ENCODE assay signal across 1 cellular context in the genomic region with DNA sequence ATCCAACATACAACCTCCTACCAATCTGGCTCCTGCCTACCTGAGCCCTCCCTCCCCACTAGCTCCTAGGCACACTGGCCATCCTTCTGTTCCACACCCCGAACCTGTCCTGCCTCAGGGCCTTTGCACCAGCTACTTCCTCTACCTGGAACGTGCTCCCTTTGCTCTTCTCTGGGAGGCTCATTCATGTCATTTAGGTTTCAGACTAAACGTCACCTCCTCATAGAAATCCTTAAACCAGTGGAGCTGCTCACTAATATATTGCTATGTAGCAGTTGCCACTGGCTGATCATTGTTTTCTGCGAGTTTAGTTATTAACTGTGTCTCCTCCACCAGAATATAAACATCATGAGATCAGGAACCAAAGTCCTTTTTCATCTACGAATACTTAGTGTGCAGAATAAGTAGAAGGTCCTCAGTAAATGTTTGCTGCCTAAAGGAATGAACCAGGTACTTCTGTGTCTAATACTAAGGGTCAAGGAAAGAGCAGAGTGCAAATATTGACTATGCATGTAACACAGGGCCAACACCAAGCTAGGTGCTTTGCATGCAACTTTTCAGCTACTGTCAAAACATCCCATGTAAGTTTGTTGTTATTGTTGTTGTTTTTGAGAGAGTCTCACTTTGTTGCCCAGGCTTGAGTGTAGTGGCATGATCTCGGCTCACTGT.
TF ChIP-seq lines count a peak whose summit lies in the region.

No MANE protein-coding gene starts in this region.

TF ChIP-seq in HepG2, 621 proteins besides CTCF, POLR2A, EP300 and RAD21 (continued from another document and continues in another):
- TF ChIP-seq, protein P1, sequence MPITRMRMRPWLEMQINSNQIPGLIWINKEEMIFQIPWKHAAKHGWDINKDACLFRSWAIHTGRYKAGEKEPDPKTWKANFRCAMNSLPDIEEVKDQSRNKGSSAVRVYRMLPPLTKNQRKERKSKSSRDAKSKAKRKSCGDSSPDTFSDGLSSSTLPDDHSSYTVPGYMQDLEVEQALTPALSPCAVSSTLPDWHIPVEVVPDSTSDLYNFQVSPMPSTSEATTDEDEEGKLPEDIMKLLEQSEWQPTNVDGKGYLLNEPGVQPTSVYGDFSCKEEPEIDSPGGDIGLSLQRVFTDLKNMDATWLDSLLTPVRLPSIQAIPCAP (CRISPR knock-in tag; IDR thresholded peaks at IDR 0.05; ENCODE audit: low read depth), result no peak
- TF ChIP-seq SMYD3 (CRISPR knock-in tag; IDR thresholded peaks at IDR 0.05), result peak; percentile 42; the same call in 1 of the 2 replicates
- TF ChIP-seq DNMT1 (CRISPR knock-in tag; IDR thresholded peaks at IDR 0.05), result no peak
- TF ChIP-seq POGZ (CRISPR knock-in tag; IDR thresholded peaks at IDR 0.05), result peak; percentile 88
- no peak for TF ChIP-seq ZNF530 (CRISPR knock-in tag; IDR thresholded peaks at IDR 0.05; ENCODE audit: low read depth)
- TF ChIP-seq, protein P2, sequence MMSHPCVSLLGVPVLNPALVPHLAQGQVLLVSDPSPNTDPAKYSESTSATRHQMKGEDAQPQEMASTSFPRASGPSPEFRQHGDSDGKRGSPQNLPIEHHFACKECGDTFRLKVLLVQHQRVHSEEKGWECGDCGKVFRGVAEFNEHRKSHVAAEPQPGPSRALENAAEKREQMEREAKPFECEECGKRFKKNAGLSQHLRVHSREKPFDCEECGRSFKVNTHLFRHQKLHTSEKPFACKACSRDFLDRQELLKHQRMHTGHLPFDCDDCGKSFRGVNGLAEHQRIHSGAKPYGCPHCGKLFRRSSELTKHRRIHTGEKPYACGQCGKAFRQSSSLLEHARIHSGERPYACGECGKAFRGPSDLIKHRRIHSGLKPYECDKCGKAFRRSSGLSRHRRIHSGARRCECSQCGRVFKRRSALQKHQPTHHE (CRISPR knock-in tag; IDR thresholded peaks at IDR 0.05; ENCODE audit: borderline replicate concordance), result 0 out of 2 replicates have a peak, but pooled peaks have one; percentile 41
- TF ChIP-seq, protein P3, sequence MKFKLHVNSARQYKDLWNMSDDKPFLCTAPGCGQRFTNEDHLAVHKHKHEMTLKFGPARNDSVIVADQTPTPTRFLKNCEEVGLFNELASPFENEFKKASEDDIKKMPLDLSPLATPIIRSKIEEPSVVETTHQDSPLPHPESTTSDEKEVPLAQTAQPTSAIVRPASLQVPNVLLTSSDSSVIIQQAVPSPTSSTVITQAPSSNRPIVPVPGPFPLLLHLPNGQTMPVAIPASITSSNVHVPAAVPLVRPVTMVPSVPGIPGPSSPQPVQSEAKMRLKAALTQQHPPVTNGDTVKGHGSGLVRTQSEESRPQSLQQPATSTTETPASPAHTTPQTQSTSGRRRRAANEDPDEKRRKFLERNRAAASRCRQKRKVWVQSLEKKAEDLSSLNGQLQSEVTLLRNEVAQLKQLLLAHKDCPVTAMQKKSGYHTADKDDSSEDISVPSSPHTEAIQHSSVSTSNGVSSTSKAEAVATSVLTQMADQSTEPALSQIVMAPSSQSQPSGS (CRISPR knock-in tag; IDR thresholded peaks at IDR 0.05), result peak; percentile 67; the same call in 1 of the 2 replicates
- TF ChIP-seq, protein P4, sequence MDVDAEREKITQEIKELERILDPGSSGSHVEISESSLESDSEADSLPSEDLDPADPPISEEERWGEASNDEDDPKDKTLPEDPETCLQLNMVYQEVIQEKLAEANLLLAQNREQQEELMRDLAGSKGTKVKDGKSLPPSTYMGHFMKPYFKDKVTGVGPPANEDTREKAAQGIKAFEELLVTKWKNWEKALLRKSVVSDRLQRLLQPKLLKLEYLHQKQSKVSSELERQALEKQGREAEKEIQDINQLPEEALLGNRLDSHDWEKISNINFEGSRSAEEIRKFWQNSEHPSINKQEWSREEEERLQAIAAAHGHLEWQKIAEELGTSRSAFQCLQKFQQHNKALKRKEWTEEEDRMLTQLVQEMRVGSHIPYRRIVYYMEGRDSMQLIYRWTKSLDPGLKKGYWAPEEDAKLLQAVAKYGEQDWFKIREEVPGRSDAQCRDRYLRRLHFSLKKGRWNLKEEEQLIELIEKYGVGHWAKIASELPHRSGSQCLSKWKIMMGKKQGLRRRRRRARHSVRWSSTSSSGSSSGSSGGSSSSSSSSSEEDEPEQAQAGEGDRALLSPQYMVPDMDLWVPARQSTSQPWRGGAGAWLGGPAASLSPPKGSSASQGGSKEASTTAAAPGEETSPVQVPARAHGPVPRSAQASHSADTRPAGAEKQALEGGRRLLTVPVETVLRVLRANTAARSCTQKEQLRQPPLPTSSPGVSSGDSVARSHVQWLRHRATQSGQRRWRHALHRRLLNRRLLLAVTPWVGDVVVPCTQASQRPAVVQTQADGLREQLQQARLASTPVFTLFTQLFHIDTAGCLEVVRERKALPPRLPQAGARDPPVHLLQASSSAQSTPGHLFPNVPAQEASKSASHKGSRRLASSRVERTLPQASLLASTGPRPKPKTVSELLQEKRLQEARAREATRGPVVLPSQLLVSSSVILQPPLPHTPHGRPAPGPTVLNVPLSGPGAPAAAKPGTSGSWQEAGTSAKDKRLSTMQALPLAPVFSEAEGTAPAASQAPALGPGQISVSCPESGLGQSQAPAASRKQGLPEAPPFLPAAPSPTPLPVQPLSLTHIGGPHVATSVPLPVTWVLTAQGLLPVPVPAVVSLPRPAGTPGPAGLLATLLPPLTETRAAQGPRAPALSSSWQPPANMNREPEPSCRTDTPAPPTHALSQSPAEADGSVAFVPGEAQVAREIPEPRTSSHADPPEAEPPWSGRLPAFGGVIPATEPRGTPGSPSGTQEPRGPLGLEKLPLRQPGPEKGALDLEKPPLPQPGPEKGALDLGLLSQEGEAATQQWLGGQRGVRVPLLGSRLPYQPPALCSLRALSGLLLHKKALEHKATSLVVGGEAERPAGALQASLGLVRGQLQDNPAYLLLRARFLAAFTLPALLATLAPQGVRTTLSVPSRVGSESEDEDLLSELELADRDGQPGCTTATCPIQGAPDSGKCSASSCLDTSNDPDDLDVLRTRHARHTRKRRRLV (CRISPR knock-in tag; IDR thresholded peaks at IDR 0.05), result 0 out of 2 replicates have a peak, but pooled peaks have one; percentile 9
- no peak for TF ChIP-seq KDM3A (CRISPR knock-in tag; IDR thresholded peaks at IDR 0.05; ENCODE audit: low read depth)
- TF ChIP-seq ZNF556 (CRISPR knock-in tag; IDR thresholded peaks at IDR 0.05; ENCODE audit: borderline replicate concordance), result no peak; the same call in 1 of the 2 replicates
- TF ChIP-seq, protein P5, sequence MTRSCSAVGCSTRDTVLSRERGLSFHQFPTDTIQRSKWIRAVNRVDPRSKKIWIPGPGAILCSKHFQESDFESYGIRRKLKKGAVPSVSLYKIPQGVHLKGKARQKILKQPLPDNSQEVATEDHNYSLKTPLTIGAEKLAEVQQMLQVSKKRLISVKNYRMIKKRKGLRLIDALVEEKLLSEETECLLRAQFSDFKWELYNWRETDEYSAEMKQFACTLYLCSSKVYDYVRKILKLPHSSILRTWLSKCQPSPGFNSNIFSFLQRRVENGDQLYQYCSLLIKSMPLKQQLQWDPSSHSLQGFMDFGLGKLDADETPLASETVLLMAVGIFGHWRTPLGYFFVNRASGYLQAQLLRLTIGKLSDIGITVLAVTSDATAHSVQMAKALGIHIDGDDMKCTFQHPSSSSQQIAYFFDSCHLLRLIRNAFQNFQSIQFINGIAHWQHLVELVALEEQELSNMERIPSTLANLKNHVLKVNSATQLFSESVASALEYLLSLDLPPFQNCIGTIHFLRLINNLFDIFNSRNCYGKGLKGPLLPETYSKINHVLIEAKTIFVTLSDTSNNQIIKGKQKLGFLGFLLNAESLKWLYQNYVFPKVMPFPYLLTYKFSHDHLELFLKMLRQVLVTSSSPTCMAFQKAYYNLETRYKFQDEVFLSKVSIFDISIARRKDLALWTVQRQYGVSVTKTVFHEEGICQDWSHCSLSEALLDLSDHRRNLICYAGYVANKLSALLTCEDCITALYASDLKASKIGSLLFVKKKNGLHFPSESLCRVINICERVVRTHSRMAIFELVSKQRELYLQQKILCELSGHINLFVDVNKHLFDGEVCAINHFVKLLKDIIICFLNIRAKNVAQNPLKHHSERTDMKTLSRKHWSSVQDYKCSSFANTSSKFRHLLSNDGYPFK (CRISPR knock-in tag; IDR thresholded peaks at IDR 0.05; ENCODE audit: borderline replicate concordance), result no peak
- no peak for TF ChIP-seq ZSCAN22 (CRISPR knock-in tag; IDR thresholded peaks at IDR 0.05)
- TF ChIP-seq, protein P6, sequence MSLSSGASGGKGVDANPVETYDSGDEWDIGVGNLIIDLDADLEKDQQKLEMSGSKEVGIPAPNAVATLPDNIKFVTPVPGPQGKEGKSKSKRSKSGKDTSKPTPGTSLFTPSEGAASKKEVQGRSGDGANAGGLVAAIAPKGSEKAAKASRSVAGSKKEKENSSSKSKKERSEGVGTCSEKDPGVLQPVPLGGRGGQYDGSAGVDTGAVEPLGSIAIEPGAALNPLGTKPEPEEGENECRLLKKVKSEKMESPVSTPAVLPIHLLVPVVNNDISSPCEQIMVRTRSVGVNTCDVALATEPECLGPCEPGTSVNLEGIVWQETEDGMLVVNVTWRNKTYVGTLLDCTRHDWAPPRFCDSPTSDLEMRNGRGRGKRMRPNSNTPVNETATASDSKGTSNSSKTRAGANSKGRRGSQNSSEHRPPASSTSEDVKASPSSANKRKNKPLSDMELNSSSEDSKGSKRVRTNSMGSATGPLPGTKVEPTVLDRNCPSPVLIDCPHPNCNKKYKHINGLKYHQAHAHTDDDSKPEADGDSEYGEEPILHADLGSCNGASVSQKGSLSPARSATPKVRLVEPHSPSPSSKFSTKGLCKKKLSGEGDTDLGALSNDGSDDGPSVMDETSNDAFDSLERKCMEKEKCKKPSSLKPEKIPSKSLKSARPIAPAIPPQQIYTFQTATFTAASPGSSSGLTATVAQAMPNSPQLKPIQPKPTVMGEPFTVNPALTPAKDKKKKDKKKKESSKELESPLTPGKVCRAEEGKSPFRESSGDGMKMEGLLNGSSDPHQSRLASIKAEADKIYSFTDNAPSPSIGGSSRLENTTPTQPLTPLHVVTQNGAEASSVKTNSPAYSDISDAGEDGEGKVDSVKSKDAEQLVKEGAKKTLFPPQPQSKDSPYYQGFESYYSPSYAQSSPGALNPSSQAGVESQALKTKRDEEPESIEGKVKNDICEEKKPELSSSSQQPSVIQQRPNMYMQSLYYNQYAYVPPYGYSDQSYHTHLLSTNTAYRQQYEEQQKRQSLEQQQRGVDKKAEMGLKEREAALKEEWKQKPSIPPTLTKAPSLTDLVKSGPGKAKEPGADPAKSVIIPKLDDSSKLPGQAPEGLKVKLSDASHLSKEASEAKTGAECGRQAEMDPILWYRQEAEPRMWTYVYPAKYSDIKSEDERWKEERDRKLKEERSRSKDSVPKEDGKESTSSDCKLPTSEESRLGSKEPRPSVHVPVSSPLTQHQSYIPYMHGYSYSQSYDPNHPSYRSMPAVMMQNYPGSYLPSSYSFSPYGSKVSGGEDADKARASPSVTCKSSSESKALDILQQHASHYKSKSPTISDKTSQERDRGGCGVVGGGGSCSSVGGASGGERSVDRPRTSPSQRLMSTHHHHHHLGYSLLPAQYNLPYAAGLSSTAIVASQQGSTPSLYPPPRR (CRISPR knock-in tag; IDR thresholded peaks at IDR 0.05; ENCODE audit: borderline replicate concordance), result peak; percentile 93; the same call in 1 of the 2 replicates
- TF ChIP-seq EHMT2 (IDR thresholded peaks at IDR 0.05; ENCODE audit: borderline replicate concordance, low read depth, low read length), result no peak; the same call in 1 of the 2 replicates
- TF ChIP-seq ZNF558 (CRISPR knock-in tag; IDR thresholded peaks at IDR 0.05; ENCODE audit: borderline replicate concordance), result no peak
- TF ChIP-seq ZNF441 (CRISPR knock-in tag; IDR thresholded peaks at IDR 0.05; ENCODE audit: borderline replicate concordance), result no peak
- TF ChIP-seq, protein P7, sequence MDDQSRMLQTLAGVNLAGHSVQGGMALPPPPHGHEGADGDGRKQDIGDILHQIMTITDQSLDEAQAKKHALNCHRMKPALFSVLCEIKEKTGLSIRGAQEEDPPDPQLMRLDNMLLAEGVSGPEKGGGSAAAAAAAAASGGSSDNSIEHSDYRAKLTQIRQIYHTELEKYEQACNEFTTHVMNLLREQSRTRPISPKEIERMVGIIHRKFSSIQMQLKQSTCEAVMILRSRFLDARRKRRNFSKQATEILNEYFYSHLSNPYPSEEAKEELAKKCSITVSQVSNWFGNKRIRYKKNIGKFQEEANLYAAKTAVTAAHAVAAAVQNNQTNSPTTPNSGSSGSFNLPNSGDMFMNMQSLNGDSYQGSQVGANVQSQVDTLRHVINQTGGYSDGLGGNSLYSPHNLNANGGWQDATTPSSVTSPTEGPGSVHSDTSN (CRISPR knock-in tag; IDR thresholded peaks at IDR 0.05; ENCODE audit: borderline replicate concordance), result no peak
- TF ChIP-seq, protein P8, sequence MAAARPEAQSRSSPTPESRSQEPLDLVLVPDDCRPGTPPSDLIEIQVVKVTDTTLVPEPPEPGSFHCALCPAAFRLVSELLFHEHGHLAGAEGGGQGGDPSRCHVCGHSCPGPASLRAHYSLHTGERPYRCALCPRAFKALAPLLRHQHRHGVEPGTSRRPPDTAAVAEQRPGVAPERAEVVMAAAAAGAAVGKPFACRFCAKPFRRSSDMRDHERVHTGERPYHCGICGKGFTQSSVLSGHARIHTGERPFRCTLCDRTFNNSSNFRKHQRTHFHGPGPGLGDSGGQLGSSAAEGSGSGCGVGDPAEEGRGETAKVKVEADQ (CRISPR knock-in tag; IDR thresholded peaks at IDR 0.05; ENCODE audit: borderline replicate concordance), result no peak
- peak; percentile 42; the same call in 1 of the 2 replicates for TF ChIP-seq ARID2 (CRISPR knock-in tag; IDR thresholded peaks at IDR 0.05; ENCODE audit: borderline replicate concordance)
- TF ChIP-seq, protein P9, sequence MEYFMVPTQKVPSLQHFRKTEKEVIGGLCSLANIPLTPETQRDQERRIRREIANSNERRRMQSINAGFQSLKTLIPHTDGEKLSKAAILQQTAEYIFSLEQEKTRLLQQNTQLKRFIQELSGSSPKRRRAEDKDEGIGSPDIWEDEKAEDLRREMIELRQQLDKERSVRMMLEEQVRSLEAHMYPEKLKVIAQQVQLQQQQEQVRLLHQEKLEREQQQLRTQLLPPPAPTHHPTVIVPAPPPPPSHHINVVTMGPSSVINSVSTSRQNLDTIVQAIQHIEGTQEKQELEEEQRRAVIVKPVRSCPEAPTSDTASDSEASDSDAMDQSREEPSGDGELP (IDR thresholded peaks at IDR 0.05; ENCODE audit: borderline replicate concordance, low read depth), result 0 out of 2 replicates have a peak, but pooled peaks have one; percentile 25
- TF ChIP-seq ZNF124 (CRISPR knock-in tag; IDR thresholded peaks at IDR 0.05), result no peak; the same call in 1 of the 2 replicates
